In the genomic region with DNA sequence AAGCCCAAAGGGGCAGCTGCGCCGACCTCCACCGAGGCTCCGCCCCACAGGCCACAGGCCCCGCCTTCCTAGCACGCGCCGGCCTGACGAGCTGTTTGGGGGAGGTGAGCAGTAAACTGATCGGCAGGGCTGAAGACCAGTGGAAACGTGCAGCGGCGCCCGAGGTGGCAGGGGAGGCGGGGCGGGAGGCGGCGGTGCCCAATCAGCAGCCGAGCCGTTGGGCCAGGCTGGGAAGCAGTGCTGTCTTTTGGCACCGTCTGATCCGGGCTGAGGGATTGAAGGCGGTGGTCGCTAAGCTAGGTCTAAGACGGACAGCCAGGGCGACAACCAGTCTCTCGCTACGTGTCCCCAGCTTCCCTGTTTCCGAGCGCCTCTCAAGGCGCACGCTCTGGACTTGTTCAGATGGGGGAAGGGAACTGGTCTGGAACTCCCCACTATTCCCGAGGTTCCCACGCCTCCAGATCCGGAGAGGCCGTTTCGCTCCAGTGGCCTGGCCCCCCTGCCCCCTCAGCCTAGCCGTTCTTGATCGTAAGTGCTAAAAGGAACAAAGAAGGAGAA, we compare ENCODE assay signal across 8 cellular contexts. TPM values are rescaled to one million over a fixed set of nuclear protein-coding genes. Genes with fewer than 3 reads are reported as not detected.
A peak's percentile ranks its signal among the peaks of the same experiment; 100 is the strongest.
DNase-seq lines count a peak whose midpoint lies in the region; ATAC-seq and TF ChIP-seq lines count a peak whose summit lies in the region.

A gene with protein sequence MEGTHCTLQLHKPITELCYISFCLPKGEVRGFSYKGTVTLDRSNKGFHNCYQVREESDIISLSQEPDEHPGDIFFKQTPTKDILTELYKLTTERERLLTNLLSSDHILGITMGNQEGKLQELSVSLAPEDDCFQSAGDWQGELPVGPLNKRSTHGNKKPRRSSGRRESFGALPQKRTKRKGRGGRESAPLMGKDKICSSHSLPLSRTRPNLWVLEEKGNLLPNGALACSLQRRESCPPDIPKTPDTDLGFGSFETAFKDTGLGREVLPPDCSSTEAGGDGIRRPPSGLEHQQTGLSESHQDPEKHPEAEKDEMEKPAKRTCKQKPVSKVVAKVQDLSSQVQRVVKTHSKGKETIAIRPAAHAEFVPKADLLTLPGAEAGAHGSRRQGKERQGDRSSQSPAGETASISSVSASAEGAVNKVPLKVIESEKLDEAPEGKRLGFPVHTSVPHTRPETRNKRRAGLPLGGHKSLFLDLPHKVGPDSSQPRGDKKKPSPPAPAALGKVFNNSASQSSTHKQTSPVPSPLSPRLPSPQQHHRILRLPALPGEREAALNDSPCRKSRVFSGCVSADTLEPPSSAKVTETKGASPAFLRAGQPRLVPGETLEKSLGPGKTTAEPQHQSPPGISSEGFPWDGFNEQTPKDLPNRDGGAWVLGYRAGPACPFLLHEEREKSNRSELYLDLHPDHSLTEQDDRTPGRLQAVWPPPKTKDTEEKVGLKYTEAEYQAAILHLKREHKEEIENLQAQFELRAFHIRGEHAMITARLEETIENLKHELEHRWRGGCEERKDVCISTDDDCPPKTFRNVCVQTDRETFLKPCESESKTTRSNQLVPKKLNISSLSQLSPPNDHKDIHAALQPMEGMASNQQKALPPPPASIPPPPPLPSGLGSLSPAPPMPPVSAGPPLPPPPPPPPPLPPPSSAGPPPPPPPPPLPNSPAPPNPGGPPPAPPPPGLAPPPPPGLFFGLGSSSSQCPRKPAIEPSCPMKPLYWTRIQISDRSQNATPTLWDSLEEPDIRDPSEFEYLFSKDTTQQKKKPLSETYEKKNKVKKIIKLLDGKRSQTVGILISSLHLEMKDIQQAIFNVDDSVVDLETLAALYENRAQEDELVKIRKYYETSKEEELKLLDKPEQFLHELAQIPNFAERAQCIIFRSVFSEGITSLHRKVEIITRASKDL (N-terminal part only) (minus strand): TSS at position 11 of the 558 bp plus-strand sequence. CDS start 39,800 bp downstream, outside the sequence.

- H3K4me3 Mint-ChIP-seq in central memory CD8-positive, alpha-beta T cell: peak within 1 kb of the TSS; percentile 71
- H3K4me3 Mint-ChIP-seq in immature natural killer cell: peak within 1 kb of the TSS; percentile 78 to 83 (median 79)

- H3K4me3 ChIP-seq in skin epidermis: peak within 1 kb of the TSS; percentile 37 to 49 (median 42)

- DNase-seq in GM13976 (ENCODE audit: low spot score): peak; percentile 83
- DNase-seq in NCI-H2107 (lab: John Stamatoyannopoulos, UW): peak; percentile 62
- DNase-seq in activated CD4-positive, alpha-beta T cell treated with anti-CD3 and anti-CD28 coated beads for 1 hour: peak; percentile 88
- peak; percentile 63 to 70 for DNase-seq in central memory CD8-positive, alpha-beta T cell (ENCODE audit: low spot score in 2 of 2)
- DNase-seq in immature natural killer cell: peak; percentile 80 to 89 (median 89)

- H3K36me3 Mint-ChIP-seq in central memory CD8-positive, alpha-beta T cell (ENCODE audit: insufficient read depth): no peaks in the 10 kb centered on the region
- no peaks in the 10 kb centered on the region for H3K36me3 Mint-ChIP-seq in immature natural killer cell

- peaks cover 24% of the 10 kb centered on the region for H3K27me3 Mint-ChIP-seq in central memory CD8-positive, alpha-beta T cell
- H3K27me3 Mint-ChIP-seq in immature natural killer cell (ENCODE audit: low read depth in 3 of 3): peaks cover 7 to 14% (median 9%) of the 10 kb centered on the region in 3 donors

- H3K27ac Mint-ChIP-seq in central memory CD8-positive, alpha-beta T cell (ENCODE audit: low read depth): peak within 1 kb of the TSS; percentile 10
- H3K27ac Mint-ChIP-seq in immature natural killer cell: peak within 1 kb of the TSS in 4 of 6 donors; percentile 42 to 75 (median 67)

- ATAC-seq in HG02840 (IDR thresholded peaks at IDR 0.05; ENCODE audit: low FRiP score, unreplicated experiment) (peak; percentile 78), HG03095 (IDR thresholded peaks at IDR 0.05; ENCODE audit: unreplicated experiment) (no peak)
- ATAC-seq in central memory CD8-positive, alpha-beta T cell (replicated peaks; ENCODE audit: extremely low read depth, poor library complexity, severe bottlenecking): peak; percentile 98

- TF ChIP-seq CTCF in GM13976 (IDR thresholded peaks at IDR 0.05; ENCODE audit: borderline replicate concordance, control extremely low read depth, extremely low read depth, insufficient read depth, missing control alignments): no peak

- H3K9me3 Mint-ChIP-seq in central memory CD8-positive, alpha-beta T cell: no peaks in the 10 kb centered on the region
- H3K9me3 Mint-ChIP-seq in immature natural killer cell: no peaks in the 10 kb centered on the region

- peak within 1 kb of the TSS in 11 of 21 experiments; percentile 19 to 69 (median 59) for H3K27ac ChIP-seq in skin epidermis

- in situ Hi-C loops in GM13976 (cut with MboI; ENCODE audit: low sequenced_read_pairs, unreplicated experiment): no loop called here

- peaks cover 20% of the 10 kb centered on the region for H3K4me1 Mint-ChIP-seq in central memory CD8-positive, alpha-beta T cell
- peaks cover 16 to 20% of the 10 kb centered on the region in 2 donors for H3K4me1 Mint-ChIP-seq in immature natural killer cell

RNA-seq across cellular contexts. Expression of the gene that starts here (rescaled TPM):
- polyA plus RNA-seq in immature natural killer cell: not detected

Comparison
In these comparisons a context has a peak if more than half of its experiments do, and no peak if none do; other contexts are left out.
1. Peak in DNase-seq in immature natural killer cell; RNA of the gene not detected or under 1 TPM.